In genomic region chr15:42650208-42651066, GRCh38 we compare ENCODE assay signal across 1 cellular context.
A peak's percentile ranks its signal among the peaks of the same experiment; 100 is the strongest.
TF ChIP-seq lines count a peak whose summit lies in the region.

No MANE protein-coding gene starts in this region.

TF ChIP-seq in K562, 482 proteins besides CTCF, POLR2A, EP300 and RAD21 (continued from another document):
- TF ChIP-seq NFXL1 (CRISPR knock-in tag; IDR thresholded peaks at IDR 0.05) (no peak), NCOA4 (IDR thresholded peaks at IDR 0.05; ENCODE audit: partially characterized antibody) (no peak), ZBTB9 (CRISPR knock-in tag; IDR thresholded peaks at IDR 0.05) (no peak), HDAC8 (tag; IDR thresholded peaks at IDR 0.05) (no peak), ZNF41 (CRISPR knock-in tag; conservative IDR thresholded peaks at IDR 0.05) (no peak), JUND (IDR thresholded peaks at IDR 0.05; ENCODE audit: borderline replicate concordance, low read depth, low read length) (peak; percentile 51; the same call in 1 of the 2 replicates), JUND (tag; IDR thresholded peaks at IDR 0.05; ENCODE audit: borderline replicate concordance, low read depth, low read length) (peak; percentile 24; the same call in 1 of the 3 replicates), SLC30A9 (CRISPR knock-in tag; IDR thresholded peaks at IDR 0.05) (no peak), ZNF707 (CRISPR knock-in tag; conservative IDR thresholded peaks at IDR 0.05) (no peak), TRIM24 (IDR thresholded peaks at IDR 0.05) (no peak), ARID2 (IDR thresholded peaks at IDR 0.05) (peak; percentile 59; the same call in 1 of the 2 replicates), ZNF24 (IDR thresholded peaks at IDR 0.05) (no peak), KAT7 (CRISPR knock-in tag; IDR thresholded peaks at IDR 0.05; ENCODE audit: borderline replicate concordance) (no peak), FIP1L1 (IDR thresholded peaks at IDR 0.05; ENCODE audit: low read depth, low read length, poor library complexity, severe bottlenecking) (no peak), ZBTB8A (IDR thresholded peaks at IDR 0.05; ENCODE audit: partially characterized antibody) (no peak), C11orf30 (IDR thresholded peaks at IDR 0.05; ENCODE audit: low read depth) (no peak), FOXK2 (conservative IDR thresholded peaks at IDR 0.05 in 1 of 2, IDR thresholded peaks at IDR 0.05 in 1 of 2; ENCODE audit: low read depth in 2 of 2) (peak; percentile 38 to 53; a peak in 1 of 4 replicates), PREB (CRISPR knock-in tag; IDR thresholded peaks at IDR 0.05) (no peak), TAF9B (IDR thresholded peaks at IDR 0.05; ENCODE audit: partially characterized antibody) (no peak), TOE1 (IDR thresholded peaks at IDR 0.05; ENCODE audit: borderline replicate concordance) (0 out of 2 replicates have a peak, but pooled peaks have one; percentile 26), TOE1 (CRISPR knock-in tag; IDR thresholded peaks at IDR 0.05; ENCODE audit: borderline replicate concordance, low read depth) (no peak), ZNF224 (CRISPR knock-in tag; IDR thresholded peaks at IDR 0.05) (no peak), TCF7 (IDR thresholded peaks at IDR 0.05; ENCODE audit: borderline replicate concordance) (no peak), SMARCC2 (IDR thresholded peaks at IDR 0.05; ENCODE audit: low read depth) (no peak), ETV5 (CRISPR knock-in tag; IDR thresholded peaks at IDR 0.05; ENCODE audit: low read depth) (no peak), NFE2L1 (tag; IDR thresholded peaks at IDR 0.05; ENCODE audit: borderline replicate concordance, low read depth) (no peak), FUS (optimal IDR thresholded peaks at IDR 0.05; ENCODE audit: low read depth, low read length) (no peak), L3MBTL2 (IDR thresholded peaks at IDR 0.05) (no peak), MTF1 (CRISPR knock-in tag; IDR thresholded peaks at IDR 0.05; ENCODE audit: borderline replicate concordance) (no peak), SNAPC5 (CRISPR knock-in tag; IDR thresholded peaks at IDR 0.05) (no peak), STAG1 (CRISPR knock-in tag; IDR thresholded peaks at IDR 0.05; ENCODE audit: borderline replicate concordance) (peak; percentile 62; the same call in 1 of the 2 replicates), SIN3B (IDR thresholded peaks at IDR 0.05; ENCODE audit: low read depth) (no peak)
